ENCODE assay signal across 18 cellular contexts in the genomic region with DNA sequence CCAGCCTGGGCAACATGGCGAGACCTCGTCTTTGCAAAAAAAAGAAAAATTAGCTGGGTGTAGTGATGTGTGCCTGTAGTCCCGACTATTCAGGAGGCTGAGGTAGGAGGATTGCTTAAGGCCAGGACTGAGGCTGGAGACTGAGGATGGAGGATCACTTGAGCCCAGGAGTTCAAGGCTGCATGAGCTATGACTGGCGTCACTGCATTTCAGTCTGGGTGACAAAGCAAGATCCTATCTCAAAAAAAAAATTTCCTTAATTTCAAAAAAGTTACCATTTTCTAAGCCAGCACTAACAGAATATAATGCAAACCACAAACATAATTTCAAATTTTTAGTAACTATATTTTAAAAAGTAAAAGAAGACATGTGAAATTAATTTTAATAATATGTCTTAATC. TPM values are rescaled to one million over a fixed set of nuclear protein-coding genes. Genes with fewer than 3 reads are reported as not detected.
DNase-seq lines count a peak whose midpoint lies in the region; ATAC-seq, FAIRE-seq and TF ChIP-seq lines count a peak whose summit lies in the region.
"Had no signal": no experiment of that assay in that cellular context is flagged by ENCODE, and none has a peak within 500 bp of the region (broad histone marks: within the 10 kb centered on the region; RNA-seq: fewer than 3 reads in every experiment).

No MANE protein-coding gene starts in this region.

- TF ChIP-seq CTCF in HL-60 (IDR thresholded peaks at IDR 0.05; ENCODE audit: insufficient read depth, low read length): no peak

- H3K36me3 ChIP-seq in BLaER1 treated with 17β-estradiol and CSF1 and Interleukin-3, amounts not matched to agents 10 nM and 100 nM: no peaks in the 10 kb centered on the region
- H3K36me3 ChIP-seq: BE2C had no signal

- H3K9me3 ChIP-seq in BLaER1 treated with 17β-estradiol and CSF1 and Interleukin-3, amounts not matched to agents 10 nM and 100 nM (replicated peaks in 1 of 11): no peaks in the 10 kb centered on the region
- H3K9me3 ChIP-seq: BE2C had no signal

- H3K27ac ChIP-seq in BLaER1 treated with 17β-estradiol and CSF1 and Interleukin-3, amounts not matched to agents 10 nM and 100 nM: peak overlapping the region in 9 of 11 experiments; percentile 12 to 99 (median 81); a peak in 15 of 22 replicates
- H3K27ac ChIP-seq in HL-60 (replicated peaks): peak overlapping the region; percentile 97
- H3K27ac ChIP-seq: C4-2B had no signal

- H3K27ac Mint-ChIP-seq in stimulated activated naive B cell treated with anti-CD40 and anti-IgM and Interleukin-4, amounts not matched to agents 10 μg/mL and 1 μg/mL and 100 μg/mL, for 72 hours: peak overlapping the region; percentile 43
- H3K27ac Mint-ChIP-seq: CD4-positive, alpha-beta memory T cell had no signal

- H3K36me3 Mint-ChIP-seq in stimulated activated naive B cell treated with anti-CD40 and anti-IgM and Interleukin-4, amounts not matched to agents 10 μg/mL and 1 μg/mL and 100 μg/mL, for 72 hours: no peaks in the 10 kb centered on the region
- H3K36me3 Mint-ChIP-seq: CD4-positive, alpha-beta memory T cell had no signal

- H3K4me1 Mint-ChIP-seq in stimulated activated naive B cell treated with anti-CD40 and anti-IgM and Interleukin-4, amounts not matched to agents 10 μg/mL and 1 μg/mL and 100 μg/mL, for 72 hours: peaks cover 0 to 5% of the 10 kb centered on the region in 2 donors

- H3K27me3 ChIP-seq in BLaER1 treated with 17β-estradiol and CSF1 and Interleukin-3, amounts not matched to agents 10 nM and 100 nM: no peaks in the 10 kb centered on the region
- no peaks in the 10 kb centered on the region for H3K27me3 ChIP-seq in HL-60 (ENCODE audit: insufficient read depth, poor library complexity, severe bottlenecking)
- H3K27me3 ChIP-seq: BE2C had no signal

- H3K4me2 ChIP-seq in BLaER1 treated with 17β-estradiol and CSF1 and Interleukin-3, amounts not matched to agents 10 nM and 100 nM: peak overlapping the region in 8 of 11 experiments; percentile 28 to 97 (median 59); a peak in 15 of 22 replicates

- DNase-seq in HL-60 (ENCODE audit: low read depth in 1 of 2, low spot score in 1 of 2) (no peak), frontal cortex (ENCODE audit: low spot score in 2 of 2) (no peak), NCI-H510A (lab: John Stamatoyannopoulos, UW) (no peak), EL (no peak), germinal center (ENCODE audit: low spot score) (no peak)
- DNase-seq in stimulated activated naive B cell treated with anti-CD40 and anti-IgM and Interleukin-4, amounts not matched to agents 10 μg/mL and 1 μg/mL and 100 μg/mL, for 72 hours: no peak
- DNase-seq: ACHN; BE2C; CD4-positive, alpha-beta memory T cell; DMS153; DMS79; H9 had no signal

- H3K4me3 Mint-ChIP-seq in stimulated activated naive B cell treated with anti-CD40 and anti-IgM and Interleukin-4, amounts not matched to agents 10 μg/mL and 1 μg/mL and 100 μg/mL, for 72 hours: no peak overlapping the region
- H3K4me3 Mint-ChIP-seq: CD4-positive, alpha-beta memory T cell; H9 had no signal

- H3K9ac ChIP-seq in BLaER1 treated with 17β-estradiol and CSF1 and Interleukin-3, amounts not matched to agents 10 nM and 100 nM: peak overlapping the region in 4 of 11 experiments; percentile 38 to 72 (median 65); a peak in 4 of 22 replicates

- FAIRE-seq in frontal cortex (lab: Jason Lieb, UNC): peak; percentile 40
- FAIRE-seq: GM12878, GM19239, H1 had no signal

- peaks cover 8 to 66% (median 42%) of the 10 kb centered on the region in 10 experiments; a peak in 19 of 20 replicates for H3K4me1 ChIP-seq in BLaER1 treated with 17β-estradiol and CSF1 and Interleukin-3, amounts not matched to agents 10 nM and 100 nM
- H3K4me1 ChIP-seq: BE2C had no signal

- no peak overlapping the region for H3K4me3 ChIP-seq in BLaER1 treated with 17β-estradiol and CSF1 and Interleukin-3, amounts not matched to agents 10 nM and 100 nM
- H3K4me3 ChIP-seq in HL-60 (replicated peaks; ENCODE audit: insufficient read depth, low read length): no peak overlapping the region
- H3K4me3 ChIP-seq: GM12878 had no signal

- no peaks in the 10 kb centered on the region for H3K9me3 Mint-ChIP-seq in stimulated activated naive B cell treated with anti-CD40 and anti-IgM and Interleukin-4, amounts not matched to agents 10 μg/mL and 1 μg/mL and 100 μg/mL, for 72 hours
- H3K9me3 Mint-ChIP-seq: H9 had no signal

- H4K20me1 ChIP-seq in BLaER1 treated with 17β-estradiol and CSF1 and Interleukin-3, amounts not matched to agents 10 nM and 100 nM: no peaks in the 10 kb centered on the region

- ATAC-seq in stimulated activated naive B cell treated with anti-CD40 and anti-IgM and Interleukin-4, amounts not matched to agents 10 μg/mL and 1 μg/mL and 100 μg/mL, for 72 hours (replicated peaks): no peak
- ATAC-seq: GM12878 had no signal

- no peaks in the 10 kb centered on the region for H3K27me3 Mint-ChIP-seq in stimulated activated naive B cell treated with anti-CD40 and anti-IgM and Interleukin-4, amounts not matched to agents 10 μg/mL and 1 μg/mL and 100 μg/mL, for 72 hours
- H3K27me3 Mint-ChIP-seq: CD4-positive, alpha-beta memory T cell had no signal

RNA-seq across cellular contexts. Expression of a gene that starts 13.4 kb away (rescaled TPM):
- total RNA-seq in frontal cortex: 22.4 TPM
- total RNA-seq: H1, H9, HT-29 had no signal

RNA-seq across cellular contexts. Expression of a gene that starts 49.4 kb away (rescaled TPM):
- 57.5 TPM for total RNA-seq in frontal cortex
